9 cellular contexts compared by ENCODE assay signal in the genomic region with DNA sequence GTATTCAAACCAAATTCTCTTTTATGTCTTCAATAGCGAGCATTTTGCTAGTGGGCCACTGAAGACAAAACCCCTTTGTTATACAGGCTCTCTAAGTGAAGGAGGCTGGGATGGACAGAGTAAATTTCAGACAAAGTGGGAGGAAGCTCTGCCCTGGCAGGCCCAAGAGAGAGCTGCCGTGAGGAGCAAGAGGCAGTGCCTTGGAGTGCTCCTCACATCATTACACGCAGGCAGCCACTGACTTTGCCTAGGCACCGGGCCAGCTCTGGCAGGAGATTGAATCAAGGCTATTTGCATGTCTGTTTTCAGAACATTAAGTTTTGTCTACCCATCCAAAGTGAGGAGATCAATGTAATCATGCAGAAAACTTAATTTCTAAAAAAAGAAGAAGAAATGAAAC.
DNase-seq lines count a peak whose midpoint lies in the region; ATAC-seq and TF ChIP-seq lines count a peak whose summit lies in the region.
"Had no signal": no experiment of that assay in that cellular context is flagged by ENCODE, and none has a peak within 500 bp of the region (broad histone marks: within the 10 kb centered on the region; RNA-seq: fewer than 3 reads in every experiment).

No MANE protein-coding gene starts in this region.

- dilution Hi-C loops in mammary epithelial cell (cut with HindIII; ENCODE audit: low sequenced_read_pairs): no loop called here

- peak overlapping the region; percentile 59 for H3K27ac ChIP-seq in mammary epithelial cell (ENCODE audit: insufficient read depth, low read depth, low read length)

- no peaks in the 10 kb centered on the region for H3K9me3 ChIP-seq in mammary epithelial cell (replicated peaks; ENCODE audit: insufficient read depth, low read length)

- in situ Hi-C loops in mammary epithelial cell (cut with MboI; ENCODE audit: low sequenced_read_pairs in 2 of 2): loop anchor here in 1 of 2 donors (10.0 kb wide), 2 partner anchors 214 to 334 kb away; partner anchors contain the start of gene SLC12A2

- CTCF ChIA-PET in mammary epithelial cell (lab: Charles Lee; ENCODE audit: low non-redundant PET): no interaction called here

- no peak overlapping the region for H3K4me3 ChIP-seq in mammary epithelial cell (replicated peaks in 1 of 3; ENCODE audit: insufficient read depth in 1 of 3, low read depth in 2 of 3, low read length in 3 of 3)

- 10% methylated on average over 4 of the region's 4 CpGs for WGBS in mammary epithelial cell (ENCODE audit: low coverage, missing lambda C conversion rate)

- BruUV-seq in mammary epithelial cell (replicated peaks; lab: Mats Ljungman, UMichigan): no TSS peak

- no peak for TF ChIP-seq CTCF in mammary epithelial cell (conservative IDR thresholded peaks at IDR 0.05 in 1 of 2, IDR thresholded peaks at IDR 0.05 in 1 of 2; ENCODE audit: extremely low read depth in 1 of 2, insufficient read depth in 1 of 2, low read depth in 1 of 2, low read length in 2 of 2)

- no peaks in the 10 kb centered on the region for H3K79me2 ChIP-seq in mammary epithelial cell (ENCODE audit: insufficient read depth, low read length)

- intact Hi-C loops in mammary epithelial cell (cut with micrococcal nuclease): loop anchor here (10.0 kb wide), 1 partner anchor 974 kb away; no protein-coding TSS in a partner anchor

- H3K36me3 ChIP-seq in mammary epithelial cell (ENCODE audit: insufficient read depth, low read length): no peaks in the 10 kb centered on the region

- H4K20me1 ChIP-seq in mammary epithelial cell (ENCODE audit: insufficient read depth, low read length): no peaks in the 10 kb centered on the region

- H3K27me3 ChIP-seq in mammary epithelial cell (ENCODE audit: insufficient read depth, low read length): no peaks in the 10 kb centered on the region

- H2AFZ ChIP-seq in mammary epithelial cell (ENCODE audit: low read depth, low read length): peak overlapping the region; percentile 27

- ATAC-seq in GM18499 (IDR thresholded peaks at IDR 0.05; ENCODE audit: insufficient read depth, unreplicated experiment) (peak; percentile 32), HG02852 (IDR thresholded peaks at IDR 0.05; ENCODE audit: unreplicated experiment) (peak; percentile 36)

- H3K4me1 ChIP-seq in mammary epithelial cell (ENCODE audit: insufficient read depth, low read length): peaks cover 15% of the 10 kb centered on the region

- H3K4me2 ChIP-seq in mammary epithelial cell (ENCODE audit: insufficient read depth, low read depth, low read length): peak overlapping the region; percentile 1

- DNase-seq in mammary epithelial cell (peak; percentile 33), mucosa of gallbladder (ENCODE audit: low spot score) (peak; percentile 30), GDM1 (lab: John Stamatoyannopoulos, UW) (no peak), DMS153 (lab: John Stamatoyannopoulos, UW) (no peak)
- DNase-seq in activated CD8-positive, alpha-beta memory T cell treated with anti-CD3 and anti-CD28 coated beads, Interleukin-2, amount 50 U/mL, for 48 hours: no peak
- DNase-seq in effector CD4-positive, alpha-beta T cell: no peak
- DNase-seq: activated naive CD8-positive, alpha-beta T cell treated with anti-CD3 and anti-CD28 coated beads, Interleukin-2, amount 10 ng/mL, durations not matched to agents 7 days and 5 days had no signal

- H3K9ac ChIP-seq in mammary epithelial cell (ENCODE audit: insufficient read depth, low read length): no peak overlapping the region

Comparison
In these comparisons a context has a peak if more than half of its experiments do, and no peak if none do; other contexts are left out.
1. DNase-seq: peak in mammary epithelial cell (single experiment) and mucosa of gallbladder (single experiment); none in GDM1 (single experiment), DMS153 (single experiment), activated CD8-positive, alpha-beta memory T cell treated with anti-CD3 and anti-CD28 coated beads, Interleukin-2, amount 50 U/mL, for 48 hours (single experiment) and effector CD4-positive, alpha-beta T cell (single experiment).